In genomic region chr7:30289634-30290033, GRCh38 we compare ENCODE assay signal across 1 cellular context.
A peak's percentile ranks its signal among the peaks of the same experiment; 100 is the strongest.
TF ChIP-seq lines count a peak whose summit lies in the region.

No MANE protein-coding gene starts in this region.

TF ChIP-seq in A549, 52 proteins besides CTCF, POLR2A, EP300 and RAD21:
- TF ChIP-seq USF2 (IDR thresholded peaks at IDR 0.05) = peak; percentile 36; the same call in 1 of the 2 replicates
